In the genomic region with DNA sequence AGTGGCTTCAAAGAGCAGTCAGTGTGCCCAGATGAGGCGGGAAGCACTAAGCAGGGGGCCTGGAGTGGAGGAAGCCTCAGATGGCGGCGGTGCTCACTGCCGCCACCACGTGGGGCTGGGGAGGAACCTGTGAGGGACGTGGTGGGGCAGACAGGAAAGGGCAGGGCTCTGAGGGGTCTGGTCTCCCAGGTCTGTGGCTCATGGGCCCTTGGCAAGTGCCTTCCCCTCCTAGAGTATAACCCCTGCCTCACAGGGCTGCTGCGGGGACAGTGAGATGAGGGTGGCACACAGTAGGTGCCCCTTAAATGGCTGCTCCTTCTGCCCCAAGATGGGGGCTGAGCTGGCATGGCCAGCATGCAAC, we compare ENCODE assay signal across 2 cellular contexts.
TF ChIP-seq lines count a peak whose summit lies in the region.

No MANE protein-coding gene starts in this region.

TF ChIP-seq in IMR-90, 13 proteins besides CTCF, POLR2A, EP300 and RAD21:
- TF ChIP-seq, protein P1, sequence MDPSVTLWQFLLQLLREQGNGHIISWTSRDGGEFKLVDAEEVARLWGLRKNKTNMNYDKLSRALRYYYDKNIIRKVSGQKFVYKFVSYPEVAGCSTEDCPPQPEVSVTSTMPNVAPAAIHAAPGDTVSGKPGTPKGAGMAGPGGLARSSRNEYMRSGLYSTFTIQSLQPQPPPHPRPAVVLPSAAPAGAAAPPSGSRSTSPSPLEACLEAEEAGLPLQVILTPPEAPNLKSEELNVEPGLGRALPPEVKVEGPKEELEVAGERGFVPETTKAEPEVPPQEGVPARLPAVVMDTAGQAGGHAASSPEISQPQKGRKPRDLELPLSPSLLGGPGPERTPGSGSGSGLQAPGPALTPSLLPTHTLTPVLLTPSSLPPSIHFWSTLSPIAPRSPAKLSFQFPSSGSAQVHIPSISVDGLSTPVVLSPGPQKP (IDR thresholded peaks at IDR 0.05; ENCODE audit: borderline replicate concordance, low read depth, low read length), result no peak
- TF ChIP-seq RCOR1 (IDR thresholded peaks at IDR 0.05; ENCODE audit: insufficient replicate concordance, low read length) (no peak), MAFK (IDR thresholded peaks at IDR 0.05; ENCODE audit: low read depth, low read length) (no peak), SMC3 (IDR thresholded peaks at IDR 0.05; ENCODE audit: low read depth, low read length) (peak; percentile 36), FOS (IDR thresholded peaks at IDR 0.05; ENCODE audit: low read depth, low read length) (no peak)
- TF ChIP-seq, protein P2, sequence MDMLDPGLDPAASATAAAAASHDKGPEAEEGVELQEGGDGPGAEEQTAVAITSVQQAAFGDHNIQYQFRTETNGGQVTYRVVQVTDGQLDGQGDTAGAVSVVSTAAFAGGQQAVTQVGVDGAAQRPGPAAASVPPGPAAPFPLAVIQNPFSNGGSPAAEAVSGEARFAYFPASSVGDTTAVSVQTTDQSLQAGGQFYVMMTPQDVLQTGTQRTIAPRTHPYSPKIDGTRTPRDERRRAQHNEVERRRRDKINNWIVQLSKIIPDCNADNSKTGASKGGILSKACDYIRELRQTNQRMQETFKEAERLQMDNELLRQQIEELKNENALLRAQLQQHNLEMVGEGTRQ (IDR thresholded peaks at IDR 0.05; ENCODE audit: low read depth, low read length), result peak; percentile 30; the same call in 1 of the 2 replicates

TF ChIP-seq in HepG2, 621 proteins besides CTCF, POLR2A, EP300 and RAD21 (continues in another document):
- TF ChIP-seq ZBTB8A (CRISPR knock-in tag; IDR thresholded peaks at IDR 0.05; ENCODE audit: borderline replicate concordance, low read depth) (no peak), ZNF292 (CRISPR knock-in tag; IDR thresholded peaks at IDR 0.05; ENCODE audit: borderline replicate concordance, low read depth) (no peak), HDAC2 (CRISPR knock-in tag; IDR thresholded peaks at IDR 0.05) (peak; percentile 12; the same call in 1 of the 2 replicates), KDM2A (CRISPR knock-in tag; IDR thresholded peaks at IDR 0.05; ENCODE audit: borderline replicate concordance, low read depth) (peak; percentile 92), ATF1 (CRISPR knock-in tag; IDR thresholded peaks at IDR 0.05) (no peak), SSRP1 (CRISPR knock-in tag; IDR thresholded peaks at IDR 0.05) (no peak), ELF3 (CRISPR knock-in tag; IDR thresholded peaks at IDR 0.05) (0 out of 2 replicates have a peak, but pooled peaks have one; percentile 15), RBAK (CRISPR knock-in tag; IDR thresholded peaks at IDR 0.05) (no peak), AGO2 (optimal IDR thresholded peaks at IDR 0.05; ENCODE audit: low read depth, low read length) (peak; percentile 77), TCF12 (IDR thresholded peaks at IDR 0.05) (no peak), TCF12 (CRISPR knock-in tag; IDR thresholded peaks at IDR 0.05) (no peak), KAT8 (CRISPR knock-in tag; IDR thresholded peaks at IDR 0.05) (0 out of 2 replicates have a peak, but pooled peaks have one; percentile 29), SALL1 (CRISPR knock-in tag; IDR thresholded peaks at IDR 0.05) (peak; percentile 23; the same call in 1 of the 2 replicates), MED13 (CRISPR knock-in tag; IDR thresholded peaks at IDR 0.05) (no peak), AHR (CRISPR knock-in tag; IDR thresholded peaks at IDR 0.05) (peak; percentile 29; the same call in 1 of the 2 replicates), XRCC5 (optimal IDR thresholded peaks at IDR 0.05; ENCODE audit: low read length) (peak; percentile 51), MAZ (IDR thresholded peaks at IDR 0.05; ENCODE audit: borderline replicate concordance, low read depth, low read length) (no peak), MAZ (CRISPR knock-in tag; IDR thresholded peaks at IDR 0.05; ENCODE audit: low read depth) (peak; percentile 60; the same call in 1 of the 2 replicates), ZKSCAN1 (IDR thresholded peaks at IDR 0.05; ENCODE audit: low read length) (peak; percentile 59; the same call in 1 of the 2 replicates), RBM39 (IDR thresholded peaks at IDR 0.05; ENCODE audit: low read depth, low read length, poor library complexity, severe bottlenecking) (peak; percentile 47), HNF4G (IDR thresholded peaks at IDR 0.05; ENCODE audit: borderline replicate concordance, low read depth, low read length) (no peak), HNF4G (CRISPR knock-in tag; IDR thresholded peaks at IDR 0.05; ENCODE audit: borderline replicate concordance, low read depth) (no peak), ZBTB1 (CRISPR knock-in tag; IDR thresholded peaks at IDR 0.05; ENCODE audit: borderline replicate concordance) (no peak), SMC3 (IDR thresholded peaks at IDR 0.05; ENCODE audit: low read length) (peak; percentile 18; the same call in 1 of the 2 replicates), ZNF768 (CRISPR knock-in tag; IDR thresholded peaks at IDR 0.05) (peak; percentile 51; the same call in 1 of the 2 replicates), ZNF7 (CRISPR knock-in tag; IDR thresholded peaks at IDR 0.05) (no peak), SNAI1 (CRISPR knock-in tag; IDR thresholded peaks at IDR 0.05; ENCODE audit: borderline replicate concordance) (no peak), STAG1 (CRISPR knock-in tag; IDR thresholded peaks at IDR 0.05) (peak; percentile 56), TEAD3 (CRISPR knock-in tag; optimal IDR thresholded peaks at IDR 0.05; ENCODE audit: borderline replicate concordance) (peak; percentile 25), XBP1 (CRISPR knock-in tag; IDR thresholded peaks at IDR 0.05) (no peak), HOXA7 (CRISPR knock-in tag; IDR thresholded peaks at IDR 0.05) (no peak), ZNF891 (CRISPR knock-in tag; IDR thresholded peaks at IDR 0.05) (0 out of 2 replicates have a peak, but pooled peaks have one; percentile 17), ISL2 (CRISPR knock-in tag; IDR thresholded peaks at IDR 0.05) (no peak), SMARCE1 (IDR thresholded peaks at IDR 0.05; ENCODE audit: borderline replicate concordance) (no peak), PRPF4 (IDR thresholded peaks at IDR 0.05; ENCODE audit: low read depth, low read length, poor library complexity, severe bottlenecking) (no peak)
- TF ChIP-seq, protein P3, sequence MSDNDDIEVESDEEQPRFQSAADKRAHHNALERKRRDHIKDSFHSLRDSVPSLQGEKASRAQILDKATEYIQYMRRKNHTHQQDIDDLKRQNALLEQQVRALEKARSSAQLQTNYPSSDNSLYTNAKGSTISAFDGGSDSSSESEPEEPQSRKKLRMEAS (IDR thresholded peaks at IDR 0.05), result peak; percentile 71
- TF ChIP-seq, protein P4, sequence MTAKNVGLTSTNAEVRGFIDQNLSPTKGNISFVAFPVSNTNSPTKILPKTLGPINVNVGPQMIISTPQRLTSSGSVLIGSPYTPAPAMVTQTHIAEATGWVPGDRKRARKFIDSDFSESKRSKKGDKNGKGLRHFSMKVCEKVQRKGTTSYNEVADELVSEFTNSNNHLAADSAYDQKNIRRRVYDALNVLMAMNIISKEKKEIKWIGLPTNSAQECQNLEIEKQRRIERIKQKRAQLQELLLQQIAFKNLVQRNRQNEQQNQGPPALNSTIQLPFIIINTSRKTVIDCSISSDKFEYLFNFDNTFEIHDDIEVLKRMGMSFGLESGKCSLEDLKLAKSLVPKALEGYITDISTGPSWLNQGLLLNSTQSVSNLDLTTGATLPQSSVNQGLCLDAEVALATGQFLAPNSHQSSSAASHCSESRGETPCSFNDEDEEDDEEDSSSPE (CRISPR knock-in tag; IDR thresholded peaks at IDR 0.05), result peak; percentile 20; the same call in 1 of the 2 replicates
- TF ChIP-seq, protein P5, sequence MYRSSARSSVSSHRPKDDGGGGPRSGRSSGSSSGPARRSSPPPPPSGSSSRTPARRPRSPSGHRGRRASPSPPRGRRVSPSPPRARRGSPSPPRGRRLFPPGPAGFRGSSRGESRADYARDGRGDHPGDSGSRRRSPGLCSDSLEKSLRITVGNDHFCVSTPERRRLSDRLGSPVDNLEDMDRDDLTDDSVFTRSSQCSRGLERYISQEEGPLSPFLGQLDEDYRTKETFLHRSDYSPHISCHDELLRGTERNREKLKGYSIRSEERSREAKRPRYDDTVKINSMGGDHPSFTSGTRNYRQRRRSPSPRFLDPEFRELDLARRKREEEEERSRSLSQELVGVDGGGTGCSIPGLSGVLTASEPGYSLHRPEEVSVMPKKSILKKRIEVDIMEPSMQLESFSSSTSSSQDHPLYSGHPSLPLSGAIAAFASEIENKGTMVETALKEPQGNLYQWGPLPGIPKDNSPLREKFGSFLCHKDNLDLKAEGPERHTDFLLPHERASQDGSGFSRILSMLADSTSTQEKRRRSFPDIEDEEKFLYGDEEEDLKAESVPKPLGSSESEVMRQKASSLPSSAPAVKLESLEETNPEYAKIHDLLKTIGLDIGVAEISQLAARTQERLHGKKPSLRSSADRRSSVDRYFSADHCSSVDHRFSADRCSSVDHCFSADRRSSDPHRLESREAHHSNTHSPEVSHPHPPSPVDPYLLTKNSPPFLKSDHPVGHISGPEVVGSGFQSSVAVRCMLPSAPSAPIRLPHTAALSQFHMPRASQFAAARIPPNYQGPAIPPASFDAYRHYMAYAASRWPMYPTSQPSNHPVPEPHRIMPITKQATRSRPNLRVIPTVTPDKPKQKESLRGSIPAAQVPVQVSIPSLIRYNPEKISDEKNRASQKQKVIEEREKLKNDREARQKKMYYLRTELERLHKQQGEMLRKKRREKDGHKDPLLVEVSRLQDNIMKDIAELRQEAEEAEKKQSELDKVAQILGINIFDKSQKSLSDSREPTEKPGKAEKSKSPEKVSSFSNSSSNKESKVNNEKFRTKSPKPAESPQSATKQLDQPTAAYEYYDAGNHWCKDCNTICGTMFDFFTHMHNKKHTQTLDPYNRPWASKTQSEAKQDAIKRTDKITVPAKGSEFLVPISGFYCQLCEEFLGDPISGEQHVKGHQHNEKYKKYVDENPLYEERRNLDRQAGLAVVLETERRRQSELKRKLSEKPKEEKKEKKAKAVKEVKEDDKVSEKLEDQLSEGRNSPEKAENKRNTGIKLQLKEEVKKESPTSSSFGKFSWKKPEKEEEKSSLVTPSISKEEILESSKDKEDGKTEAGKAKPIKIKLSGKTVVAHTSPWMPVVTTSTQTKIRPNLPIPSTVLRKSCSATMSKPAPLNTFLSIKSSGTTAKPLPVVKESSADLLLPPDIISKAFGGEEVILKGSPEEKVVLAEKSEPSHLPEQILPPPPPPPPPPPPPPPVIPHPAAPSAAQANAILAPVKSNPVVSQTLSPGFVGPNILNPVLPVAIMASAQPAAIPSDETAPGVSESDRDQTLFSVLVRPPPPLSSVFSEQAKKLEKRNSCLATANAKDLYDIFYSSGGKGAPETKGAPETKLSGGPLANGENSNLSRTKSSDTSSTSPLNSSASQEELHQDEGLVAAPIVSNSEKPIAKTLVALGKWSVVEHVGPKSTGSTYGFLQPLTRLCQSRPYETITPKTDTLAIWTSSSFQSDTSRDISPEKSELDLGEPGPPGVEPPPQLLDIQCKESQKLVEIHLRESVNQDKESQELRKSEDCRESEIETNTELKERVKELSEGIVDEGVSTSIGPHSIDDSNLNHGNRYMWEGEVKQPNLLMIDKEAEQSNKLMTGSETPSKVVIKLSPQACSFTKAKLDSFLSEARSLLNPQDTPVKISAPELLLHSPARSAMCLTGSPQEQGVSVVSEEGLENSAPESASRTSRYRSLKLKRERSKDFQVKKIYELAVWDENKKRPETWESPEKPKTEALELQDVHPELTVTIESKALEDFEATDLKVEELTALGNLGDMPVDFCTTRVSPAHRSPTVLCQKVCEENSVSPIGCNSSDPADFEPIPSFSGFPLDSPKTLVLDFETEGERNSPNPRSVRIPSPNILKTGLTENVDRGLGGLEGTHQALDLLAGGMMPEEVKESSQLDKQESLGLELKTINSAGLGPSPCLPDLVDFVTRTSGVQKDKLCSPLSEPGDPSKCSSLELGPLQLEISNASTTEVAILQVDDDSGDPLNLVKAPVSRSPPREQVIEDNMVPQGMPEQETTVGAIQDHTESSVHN (CRISPR knock-in tag; IDR thresholded peaks at IDR 0.05), result no peak
- TF ChIP-seq, protein P6, sequence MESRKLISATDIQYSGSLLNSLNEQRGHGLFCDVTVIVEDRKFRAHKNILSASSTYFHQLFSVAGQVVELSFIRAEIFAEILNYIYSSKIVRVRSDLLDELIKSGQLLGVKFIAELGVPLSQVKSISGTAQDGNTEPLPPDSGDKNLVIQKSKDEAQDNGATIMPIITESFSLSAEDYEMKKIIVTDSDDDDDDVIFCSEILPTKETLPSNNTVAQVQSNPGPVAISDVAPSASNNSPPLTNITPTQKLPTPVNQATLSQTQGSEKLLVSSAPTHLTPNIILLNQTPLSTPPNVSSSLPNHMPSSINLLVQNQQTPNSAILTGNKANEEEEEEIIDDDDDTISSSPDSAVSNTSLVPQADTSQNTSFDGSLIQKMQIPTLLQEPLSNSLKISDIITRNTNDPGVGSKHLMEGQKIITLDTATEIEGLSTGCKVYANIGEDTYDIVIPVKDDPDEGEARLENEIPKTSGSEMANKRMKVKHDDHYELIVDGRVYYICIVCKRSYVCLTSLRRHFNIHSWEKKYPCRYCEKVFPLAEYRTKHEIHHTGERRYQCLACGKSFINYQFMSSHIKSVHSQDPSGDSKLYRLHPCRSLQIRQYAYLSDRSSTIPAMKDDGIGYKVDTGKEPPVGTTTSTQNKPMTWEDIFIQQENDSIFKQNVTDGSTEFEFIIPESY (CRISPR knock-in tag; IDR thresholded peaks at IDR 0.05), result peak; percentile 55; the same call in 1 of the 2 replicates
- TF ChIP-seq, protein P7, sequence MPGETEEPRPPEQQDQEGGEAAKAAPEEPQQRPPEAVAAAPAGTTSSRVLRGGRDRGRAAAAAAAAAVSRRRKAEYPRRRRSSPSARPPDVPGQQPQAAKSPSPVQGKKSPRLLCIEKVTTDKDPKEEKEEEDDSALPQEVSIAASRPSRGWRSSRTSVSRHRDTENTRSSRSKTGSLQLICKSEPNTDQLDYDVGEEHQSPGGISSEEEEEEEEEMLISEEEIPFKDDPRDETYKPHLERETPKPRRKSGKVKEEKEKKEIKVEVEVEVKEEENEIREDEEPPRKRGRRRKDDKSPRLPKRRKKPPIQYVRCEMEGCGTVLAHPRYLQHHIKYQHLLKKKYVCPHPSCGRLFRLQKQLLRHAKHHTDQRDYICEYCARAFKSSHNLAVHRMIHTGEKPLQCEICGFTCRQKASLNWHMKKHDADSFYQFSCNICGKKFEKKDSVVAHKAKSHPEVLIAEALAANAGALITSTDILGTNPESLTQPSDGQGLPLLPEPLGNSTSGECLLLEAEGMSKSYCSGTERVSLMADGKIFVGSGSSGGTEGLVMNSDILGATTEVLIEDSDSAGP (CRISPR knock-in tag; IDR thresholded peaks at IDR 0.05; ENCODE audit: borderline replicate concordance), result peak; percentile 21
- TF ChIP-seq, protein P8, sequence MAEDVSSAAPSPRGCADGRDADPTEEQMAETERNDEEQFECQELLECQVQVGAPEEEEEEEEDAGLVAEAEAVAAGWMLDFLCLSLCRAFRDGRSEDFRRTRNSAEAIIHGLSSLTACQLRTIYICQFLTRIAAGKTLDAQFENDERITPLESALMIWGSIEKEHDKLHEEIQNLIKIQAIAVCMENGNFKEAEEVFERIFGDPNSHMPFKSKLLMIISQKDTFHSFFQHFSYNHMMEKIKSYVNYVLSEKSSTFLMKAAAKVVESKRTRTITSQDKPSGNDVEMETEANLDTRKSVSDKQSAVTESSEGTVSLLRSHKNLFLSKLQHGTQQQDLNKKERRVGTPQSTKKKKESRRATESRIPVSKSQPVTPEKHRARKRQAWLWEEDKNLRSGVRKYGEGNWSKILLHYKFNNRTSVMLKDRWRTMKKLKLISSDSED (CRISPR knock-in tag; IDR thresholded peaks at IDR 0.05), result no peak
- TF ChIP-seq, protein P9, sequence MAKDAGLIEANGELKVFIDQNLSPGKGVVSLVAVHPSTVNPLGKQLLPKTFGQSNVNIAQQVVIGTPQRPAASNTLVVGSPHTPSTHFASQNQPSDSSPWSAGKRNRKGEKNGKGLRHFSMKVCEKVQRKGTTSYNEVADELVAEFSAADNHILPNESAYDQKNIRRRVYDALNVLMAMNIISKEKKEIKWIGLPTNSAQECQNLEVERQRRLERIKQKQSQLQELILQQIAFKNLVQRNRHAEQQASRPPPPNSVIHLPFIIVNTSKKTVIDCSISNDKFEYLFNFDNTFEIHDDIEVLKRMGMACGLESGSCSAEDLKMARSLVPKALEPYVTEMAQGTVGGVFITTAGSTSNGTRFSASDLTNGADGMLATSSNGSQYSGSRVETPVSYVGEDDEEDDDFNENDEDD (CRISPR knock-in tag; IDR thresholded peaks at IDR 0.05; ENCODE audit: borderline replicate concordance), result peak; percentile 45; the same call in 1 of the 2 replicates
